ENCODE assay signal across 1 cellular context in genomic region chr17:16100737-16101400, GRCh38.
TF ChIP-seq lines count a peak whose summit lies in the region.

No MANE protein-coding gene starts in this region.

TF ChIP-seq in HepG2, 621 proteins besides CTCF, POLR2A, EP300 and RAD21 (continued from another document):
- TF ChIP-seq ZNF280D (CRISPR knock-in tag; IDR thresholded peaks at IDR 0.05) (no peak), DDIT3 (CRISPR knock-in tag; IDR thresholded peaks at IDR 0.05) (no peak), ZFY (CRISPR knock-in tag; IDR thresholded peaks at IDR 0.05) (no peak), MAFF (IDR thresholded peaks at IDR 0.05; ENCODE audit: low read depth, low read length) (no peak), SNAPC2 (CRISPR knock-in tag; IDR thresholded peaks at IDR 0.05) (no peak), ATF7-NPFF (CRISPR knock-in tag; IDR thresholded peaks at IDR 0.05; ENCODE audit: low read depth) (no peak), ZNF552 (CRISPR knock-in tag; IDR thresholded peaks at IDR 0.05; ENCODE audit: borderline replicate concordance) (no peak)
